ENCODE assay signal across 8 cellular contexts in genomic region chr6:133923938-133924593, GRCh38. TPM values are rescaled to one million over a fixed set of nuclear protein-coding genes. Genes with fewer than 3 reads are reported as not detected.
A peak's percentile ranks its signal among the peaks of the same experiment; 100 is the strongest.
DNase-seq lines count a peak whose midpoint lies in the region; ATAC-seq and TF ChIP-seq lines count a peak whose summit lies in the region.

No MANE protein-coding gene starts in this region.

- H2BK120ac ChIP-seq in IMR-90 (ENCODE audit: low read depth, low read length), result no peak overlapping the region
- no peak overlapping the region for H2BK120ac ChIP-seq in neuronal stem cell (ENCODE audit: low read depth, low read length)

- intact Hi-C loops in IMR-90 (cut with micrococcal nuclease), result loop anchor here (1.0 kb wide), 3 partner anchors 49 to 173 kb away; no protein-coding TSS in a partner anchor

- no peak overlapping the region for H3K27ac Mint-ChIP-seq in type B pancreatic cell

- H3K9me1 ChIP-seq in IMR-90 (ENCODE audit: insufficient read depth, low read length), result no peaks in the 10 kb centered on the region

- H3K9me3 Mint-ChIP-seq in activated T-cell treated with anti-CD3 and anti-CD28 coated beads, Interleukin-2, amount 50 U/mL, for 4 hours, result no peaks in the 10 kb centered on the region
- H3K9me3 Mint-ChIP-seq in type B pancreatic cell, result no peaks in the 10 kb centered on the region

- H3K9me3 ChIP-seq in IMR-90 (ENCODE audit: control insufficient read depth, insufficient read depth, low read length) (no peaks in the 10 kb centered on the region), neuronal stem cell (replicated peaks in 1 of 2; ENCODE audit: control insufficient read depth in 2 of 2, insufficient read depth in 1 of 2, low read depth in 1 of 2, low read length in 2 of 2) (no peaks in the 10 kb centered on the region)

- TF ChIP-seq RAD21 in IMR-90 (IDR thresholded peaks at IDR 0.05; ENCODE audit: low read length), result peak; percentile 98

- H3K4me1 Mint-ChIP-seq in activated T-cell treated with anti-CD3 and anti-CD28 coated beads, Interleukin-2, amount 50 U/mL, for 4 hours (ENCODE audit: low read depth), result no peaks in the 10 kb centered on the region
- peaks cover 5% of the 10 kb centered on the region for H3K4me1 Mint-ChIP-seq in type B pancreatic cell (ENCODE audit: unreplicated experiment)

- no peak overlapping the region for H3K18ac ChIP-seq in IMR-90 (ENCODE audit: low read depth, low read length)
- H3K18ac ChIP-seq in neuronal stem cell (ENCODE audit: low read length), result no peak overlapping the region

- H2AK5ac ChIP-seq in IMR-90 (ENCODE audit: low read depth, low read length) (no peak overlapping the region), neuronal stem cell (ENCODE audit: low read depth, low read length) (no peak overlapping the region)

- CTCF ChIA-PET in IMR-90 (lab: Yijun Ruan, JAX), result interaction anchor here (0.6 to 6.3 kb wide), 18 partner anchors 20 to 952 kb away, joined by 3 to 88 read pairs (median 4); partner anchors contain the start of gene TBPL1

- no peak overlapping the region for H3K4me3 Mint-ChIP-seq in activated T-cell treated with anti-CD3 and anti-CD28 coated beads, Interleukin-2, amount 50 U/mL, for 4 hours
- H3K4me3 Mint-ChIP-seq in type B pancreatic cell, result no peak overlapping the region

- H3K4me3 ChIP-seq in IMR-90 (ENCODE audit: insufficient read depth, low read depth, low read length) (no peak overlapping the region), fibroblast of pulmonary artery (replicated peaks; ENCODE audit: low read depth, low read length) (no peak overlapping the region), neuronal stem cell (ENCODE audit: low read length in 2 of 2) (no peak overlapping the region)

- dilution Hi-C loops in IMR-90 (cut with HindIII; ENCODE audit: low sequenced_read_pairs, unreplicated experiment), result no loop called here

- H3K23ac ChIP-seq in IMR-90 (ENCODE audit: low read depth, low read length) (no peak overlapping the region), neuronal stem cell (ENCODE audit: low read depth, low read length, poor library complexity) (no peak overlapping the region)

- H2AFZ ChIP-seq in IMR-90 (replicated peaks; ENCODE audit: low read length, poor library complexity), result no peak overlapping the region
- H2AFZ ChIP-seq in neuronal stem cell (ENCODE audit: low read length), result no peak overlapping the region

- H3K27ac ChIP-seq in IMR-90 (ENCODE audit: insufficient read depth, low read length) (no peak overlapping the region), neuronal stem cell (replicated peaks; ENCODE audit: low read length) (no peak overlapping the region)

- peak; percentile 42 for DNase-seq in DMS79 (lab: John Stamatoyannopoulos, UW)
- peak; percentile 84 for DNase-seq in IMR-90
- peak; percentile 87 for DNase-seq in OCI-M1 (lab: John Stamatoyannopoulos, UW)
- peak; percentile 40 for DNase-seq in activated T-cell treated with anti-CD3 and anti-CD28 coated beads, Interleukin-2, amount 50 U/mL, for 4 hours
- DNase-seq in fibroblast of pulmonary artery (ENCODE audit: low read depth), result peak; percentile 90
- DNase-seq in neuronal stem cell (ENCODE audit: low spot score), result peak; percentile 76
- DNase-seq in type B pancreatic cell (ENCODE audit: extremely low spot score, unreplicated experiment), result no peak

- no peak overlapping the region for H3K56ac ChIP-seq in IMR-90 (ENCODE audit: extremely low read depth, insufficient read depth, low read length)

- peak; percentile 86 for ATAC-seq in GM21528 (IDR thresholded peaks at IDR 0.05; ENCODE audit: low FRiP score, unreplicated experiment)
- ATAC-seq in IMR-90 (ENCODE audit: low read depth), result peak; percentile 96
- ATAC-seq in activated T-cell treated with anti-CD3 and anti-CD28 coated beads, Interleukin-2, amount 50 U/mL, for 4 hours, result peak; percentile 82 to 90

- no peak overlapping the region for H3K4me2 ChIP-seq in IMR-90 (ENCODE audit: low read depth, low read length)
- no peak overlapping the region for H3K4me2 ChIP-seq in neuronal stem cell (ENCODE audit: insufficient read depth, low read length, poor library complexity, severe bottlenecking)

- H3K9ac ChIP-seq in IMR-90 (ENCODE audit: low read depth, low read length), result no peak overlapping the region
- H3K9ac ChIP-seq in neuronal stem cell (ENCODE audit: low read depth, low read length, poor library complexity), result no peak overlapping the region

- H2AK9ac ChIP-seq in IMR-90 (replicated peaks; ENCODE audit: low read depth, low read length, poor library complexity), result no peak overlapping the region

- peaks cover 35% of the 10 kb centered on the region for H3K27me3 Mint-ChIP-seq in activated T-cell treated with anti-CD3 and anti-CD28 coated beads, Interleukin-2, amount 50 U/mL, for 4 hours (ENCODE audit: low read depth)
- H3K27me3 Mint-ChIP-seq in type B pancreatic cell, result peaks cover 15% of the 10 kb centered on the region

- POLR2A ChIA-PET in IMR-90 (lab: Charles Lee; ENCODE audit: unreplicated experiment), result interaction anchor here (0.6 kb wide), 1 partner anchor 32 kb away, joined by 3 read pairs; no protein-coding TSS in a partner anchor

- in situ Hi-C loops in IMR-90 (cut with MboI; ENCODE audit: low sequenced_read_pairs), result loop anchor here (5.0 to 25.0 kb wide), 3 partner anchors 173 to 962 kb away; no protein-coding TSS in a partner anchor

- no peak overlapping the region for H4K91ac ChIP-seq in IMR-90 (ENCODE audit: insufficient read depth, low read depth, low read length)
- H4K91ac ChIP-seq in neuronal stem cell (ENCODE audit: low read depth, low read length, poor library complexity), result no peak overlapping the region

- H3K79me1 ChIP-seq in IMR-90 (ENCODE audit: low read depth in 1 of 2, low read length in 2 of 2), result no peaks in the 10 kb centered on the region
- H3K79me1 ChIP-seq in neuronal stem cell (ENCODE audit: low read depth, low read length), result no peaks in the 10 kb centered on the region

- H3K4ac ChIP-seq in IMR-90 (ENCODE audit: low read depth, low read length) (no peak overlapping the region), neuronal stem cell (ENCODE audit: low read length) (no peak overlapping the region)

- peak; percentile 93 for TF ChIP-seq CTCF in IMR-90 (conservative IDR thresholded peaks at IDR 0.05; ENCODE audit: low read depth, low read length)
- peak; percentile 88 for TF ChIP-seq CTCF in fibroblast of pulmonary artery (IDR thresholded peaks at IDR 0.05; ENCODE audit: low read length, missing control alignments)
- TF ChIP-seq CTCF in type B pancreatic cell (conservative IDR thresholded peaks at IDR 0.05), result peak; percentile 91

- no peaks in the 10 kb centered on the region; the same call in 1 of the 2 replicates for H3K27me3 ChIP-seq in IMR-90 (ENCODE audit: control insufficient read depth, insufficient read depth, low read length)
- no peaks in the 10 kb centered on the region for H3K27me3 ChIP-seq in neuronal stem cell (ENCODE audit: control insufficient read depth in 3 of 3, insufficient read depth in 3 of 3, low read depth in 1 of 3, low read length in 3 of 3)

- H4K8ac ChIP-seq in IMR-90 (ENCODE audit: low read depth in 2 of 2, low read length in 2 of 2) (no peak overlapping the region), neuronal stem cell (ENCODE audit: low read depth, low read length) (no peak overlapping the region)

- H2BK20ac ChIP-seq in IMR-90 (ENCODE audit: low read depth, low read length), result no peak overlapping the region

- H2BK12ac ChIP-seq in neuronal stem cell (ENCODE audit: low read length), result no peak overlapping the region

- H4K5ac ChIP-seq in IMR-90 (ENCODE audit: low read depth, low read length), result no peak overlapping the region

- H2BK15ac ChIP-seq in IMR-90 (ENCODE audit: low read depth, low read length) (no peak overlapping the region), neuronal stem cell (ENCODE audit: low read length) (no peak overlapping the region)

- H2BK5ac ChIP-seq in IMR-90 (ENCODE audit: low read depth, low read length, poor library complexity, severe bottlenecking) (no peak overlapping the region), neuronal stem cell (ENCODE audit: low read length) (no peak overlapping the region)

- no peaks in the 10 kb centered on the region for H4K20me1 ChIP-seq in IMR-90 (ENCODE audit: insufficient read depth, low read length)

- H3K36me3 ChIP-seq in IMR-90 (ENCODE audit: control insufficient read depth, insufficient read depth, low read length), result no peaks in the 10 kb centered on the region
- H3K36me3 ChIP-seq in neuronal stem cell (replicated peaks in 1 of 2; ENCODE audit: control insufficient read depth in 2 of 2, insufficient read depth in 2 of 2, low read length in 2 of 2), result no peaks in the 10 kb centered on the region

- no peaks in the 10 kb centered on the region for H3K36me3 Mint-ChIP-seq in activated T-cell treated with anti-CD3 and anti-CD28 coated beads, Interleukin-2, amount 50 U/mL, for 4 hours (ENCODE audit: insufficient read depth)
- no peaks in the 10 kb centered on the region for H3K36me3 Mint-ChIP-seq in type B pancreatic cell

- 90% methylated on average over 2 of the region's 6 CpGs; no CpG with 5 or more reads in 1 of the 2 experiments for WGBS in IMR-90 (ENCODE audit: extremely low coverage in 2 of 2, insufficient read length in 1 of 2), 2 experiments
- no CpG with 5 or more reads among the region's 6 CpGs for WGBS in neuronal stem cell (ENCODE audit: extremely low coverage in 2 of 2, insufficient read length in 2 of 2, insufficient replicate concordance in 1 of 2), 2 donors

- BruUV-seq in IMR-90 (replicated peaks; lab: Mats Ljungman, UMichigan), result no TSS peak

- TF ChIP-seq POLR2A in IMR-90 (IDR thresholded peaks at IDR 0.05; ENCODE audit: low read depth, low read length), result peak; percentile 49; the same call in 1 of the 2 replicates

- H3K4me1 ChIP-seq in IMR-90 (ENCODE audit: control insufficient read depth, insufficient read depth, low read length) (no peaks in the 10 kb centered on the region; the same call in 1 of the 2 replicates), neuronal stem cell (ENCODE audit: control insufficient read depth in 2 of 2, insufficient read depth in 1 of 2, low read depth in 1 of 2, low read length in 2 of 2) (peaks cover 0 to 2% of the 10 kb centered on the region in 2 donors)

- no peak overlapping the region for H3K14ac ChIP-seq in IMR-90 (replicated peaks; ENCODE audit: low read depth, low read length)
- no peak overlapping the region for H3K14ac ChIP-seq in neuronal stem cell (ENCODE audit: low read length)

RNA-seq across cellular contexts. Expression of gene TBPL1, which starts 29.0 kb away (rescaled TPM):
- total RNA-seq in IMR-90 (2012; rRNA removed), result 25.6 and 38.3 TPM in 2 replicates
- 32.5 and 34.0 TPM in 2 replicates for polyA plus RNA-seq in IMR-90 (2012; rRNA removed)
- polyA plus RNA-seq in IMR-90 (2012; cell fraction: cytosol; rRNA removed), result 6.6 and 14.8 TPM in 2 replicates
- 7.1 and 25.3 TPM in 2 replicates for polyA plus RNA-seq in IMR-90 (2012; cell fraction: nucleus; rRNA removed; ENCODE audit: low replicate concordance)
- 10 to 100 TPM; 46.4 to 48.0 (median 47.9) TPM for total RNA-seq in activated T-cell treated with anti-CD3 and anti-CD28 coated beads, Interleukin-2, amount 50 U/mL, for 4 hours
- 99.0 TPM for polyA plus RNA-seq in neuronal stem cell (2013, experiment 1 of 2)
- 103 TPM for polyA plus RNA-seq in neuronal stem cell (2013, experiment 2 of 2)
- 28.0 and 35.5 TPM in 2 replicates for total RNA-seq in type B pancreatic cell (ENCODE audit: low replicate concordance)

RNA-seq across cellular contexts. Expression of gene TCF21, which starts 35.2 kb away (rescaled TPM):
- 6.6 and 8.1 TPM in 2 replicates for total RNA-seq in IMR-90 (2012; rRNA removed)
- polyA plus RNA-seq in IMR-90 (2012; rRNA removed), result 10.0 and 12.4 TPM in 2 replicates
- 9.6 and 12.2 TPM in 2 replicates for polyA plus RNA-seq in IMR-90 (2012; cell fraction: cytosol; rRNA removed)
- polyA plus RNA-seq in IMR-90 (2012; cell fraction: nucleus; rRNA removed; ENCODE audit: low replicate concordance), result 10.7 and 12.0 TPM in 2 replicates
- under 1 TPM in 2 of 3 donors, not detected in 1; 0.05 TPM for total RNA-seq in activated T-cell treated with anti-CD3 and anti-CD28 coated beads, Interleukin-2, amount 50 U/mL, for 4 hours
- 0.14 TPM for polyA plus RNA-seq in neuronal stem cell (2013, experiment 1 of 2)
- 0.22 TPM for polyA plus RNA-seq in neuronal stem cell (2013, experiment 2 of 2)
- total RNA-seq in type B pancreatic cell (ENCODE audit: low replicate concordance), result 0.36 and 1.3 TPM in 2 replicates
